ENCODE assay signal across 15 cellular contexts in genomic region chr15:67819636-67820035, GRCh38. TPM values are rescaled to one million over a fixed set of nuclear protein-coding genes. Genes with fewer than 3 reads are reported as not detected.
"Had no signal": no experiment of that assay in that cellular context is flagged by ENCODE, and none has a peak within 500 bp of the region (broad histone marks: within the 10 kb centered on the region; RNA-seq: fewer than 3 reads in every experiment).

No MANE protein-coding gene starts in this region.

- H3K4me3 ChIP-seq: dorsolateral prefrontal cortex, esophagus squamous epithelium, transverse colon had no signal

- H3K36me3 ChIP-seq: transverse colon had no signal

- DNase-seq: activated CD4-positive, alpha-beta memory T cell treated with anti-CD3 and anti-CD28 coated beads for 36 hours; activated CD4-positive, alpha-beta T cell treated with anti-CD3 and anti-CD28 coated beads for 1 hour; activated CD8-positive, alpha-beta memory T cell treated with anti-CD3 and anti-CD28 coated beads, Interleukin-2, amount 10 ng/mL, durations not matched to agents 7 days and 5 days; activated naive CD4-positive, alpha-beta T cell treated with anti-CD3 and anti-CD28 coated beads for 36 hours; activated T-cell treated with anti-CD3 and anti-CD28 coated beads, Interleukin-2, amount 50 U/mL, for 1 hour; esophagus squamous epithelium; hypothalamus; naive thymus-derived CD4-positive, alpha-beta T cell; stimulated activated CD4-positive, alpha-beta T cell treated with anti-CD3 and anti-CD28 coated beads, Interleukin-15, amount 100 ng/mL, for 24 hours; stimulated activated CD4-positive, alpha-beta T cell treated with anti-CD3 and anti-CD28 coated beads, Interleukin-4, amount 100 ng/mL, for 24 hours; stimulated activated CD8-positive, alpha-beta memory T cell treated with anti-CD3 and anti-CD28 coated beads, Interleukin-4, amount 100 ng/mL, for 48 hours; stimulated activated naive CD4-positive, alpha-beta T cell treated with Interleukin-2 at 50 U/mL for 16 hours; transverse colon had no signal

- H3K27ac ChIP-seq: dorsolateral prefrontal cortex, esophagus squamous epithelium, transverse colon had no signal

RNA-seq across cellular contexts. Expression of gene SKOR1, which starts 5.7 kb away (rescaled TPM):
- polyA plus RNA-seq: naive thymus-derived CD4-positive, alpha-beta T cell had no signal

RNA-seq across cellular contexts. Expression of gene RNU6-1, which starts 20.2 kb away (rescaled TPM):
- polyA plus RNA-seq: adipose tissue; naive thymus-derived CD4-positive, alpha-beta T cell had no signal
